In the genomic region with DNA sequence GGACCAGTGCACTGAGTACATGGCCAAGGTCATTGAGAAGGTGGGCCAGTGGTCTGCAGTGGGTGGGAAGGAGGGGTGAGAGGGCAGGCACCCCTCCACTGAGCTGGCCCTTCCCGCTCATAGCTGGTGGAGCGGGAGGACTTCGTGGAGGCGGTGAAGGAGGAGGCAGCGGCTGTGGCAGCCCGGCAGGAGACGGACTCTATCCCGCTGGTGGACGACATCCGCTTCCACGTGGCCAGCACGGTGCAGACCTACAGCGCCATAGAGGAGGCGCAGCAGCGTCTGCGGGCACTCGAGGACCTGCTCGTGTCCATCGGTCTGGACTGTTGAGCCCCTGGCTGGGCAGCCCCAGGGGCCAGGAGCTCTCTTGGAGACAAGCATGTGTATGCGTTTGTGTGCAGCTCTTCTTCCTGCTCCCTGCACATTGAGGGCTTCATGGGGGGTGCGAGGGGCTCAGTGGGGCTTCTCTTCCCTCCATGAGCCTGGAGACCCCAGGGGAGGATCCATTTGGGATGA, we compare ENCODE assay signal across 20 cellular contexts. TPM values are rescaled to one million over a fixed set of nuclear protein-coding genes. Genes with fewer than 3 reads are reported as not detected.
A peak's percentile ranks its signal among the peaks of the same experiment; 100 is the strongest.
DNase-seq lines count a peak whose midpoint lies in the region; ATAC-seq and TF ChIP-seq lines count a peak whose summit lies in the region.
"Had no signal": no experiment of that assay in that cellular context is flagged by ENCODE, and none has a peak within 500 bp of the region (broad histone marks: within the 10 kb centered on the region; RNA-seq: fewer than 3 reads in every experiment).

No MANE protein-coding gene starts in this region.

- no peaks in the 10 kb centered on the region for H3K4me1 Mint-ChIP-seq in endodermal cell

- H3K4me3 ChIP-seq in HEK293 (ENCODE audit: low read depth, low read length): no peak overlapping the region
- H3K4me3 ChIP-seq in endodermal cell (ENCODE audit: low read length): no peak overlapping the region
- peak overlapping the region; percentile 5 for H3K4me3 ChIP-seq in trophoblast cell (ENCODE audit: low read depth, low read length)
- H3K4me3 ChIP-seq: ascending aorta, GM23248 had no signal

- no peaks in the 10 kb centered on the region for H3K27me3 Mint-ChIP-seq in endodermal cell (ENCODE audit: insufficient read depth)
- H3K27me3 Mint-ChIP-seq: B cell had no signal

- DNase-seq in ELF-1 (ENCODE audit: low read depth, low spot score) (peak; percentile 0), endodermal cell (peak; percentile 28), trophoblast cell (no peak)
- DNase-seq in stimulated activated CD4-positive, alpha-beta T cell treated with anti-CD3 and anti-CD28 coated beads, Interleukin-1b, Interleukin-23, amount 100 ng/mL, for 48 hours: no peak
- DNase-seq: activated gamma-delta T cell treated with Interleukin-2 at 50 U/mL for 16 hours; cerebellar nuclear complex; GM23248; hippocampal formation; IMR-90; MM.1S; NCI-H1694 treated with DMSO at 0.1 percent for 48 hours; NCI-H2227 treated with DMSO at 0.1 percent for 48 hours; occipital lobe; stimulated activated CD4-positive, alpha-beta T cell treated with anti-CD3 and anti-CD28 coated beads, Interleukin-2, amount 100 ng/mL, for 48 hours had no signal

- H3K9me3 ChIP-seq in HEK293 (ENCODE audit: control insufficient read depth, insufficient read depth, low read depth, low read length): no peaks in the 10 kb centered on the region
- H3K9me3 ChIP-seq in endodermal cell (ENCODE audit: control insufficient read depth, low read length): no peaks in the 10 kb centered on the region
- no peaks in the 10 kb centered on the region for H3K9me3 ChIP-seq in trophoblast cell (ENCODE audit: insufficient read depth, low read depth, low read length)
- H3K9me3 ChIP-seq: ascending aorta, Caco-2 had no signal

- no peak overlapping the region for H3K18ac ChIP-seq in trophoblast cell (ENCODE audit: low read length)

- no peak for ATAC-seq in HG02852 (IDR thresholded peaks at IDR 0.05; ENCODE audit: unreplicated experiment)
- no peak for ATAC-seq in HG03439 (IDR thresholded peaks at IDR 0.05; ENCODE audit: unreplicated experiment)

- no peak overlapping the region for H2BK120ac ChIP-seq in trophoblast cell (ENCODE audit: insufficient read depth, low read length, poor library complexity)

- no peak overlapping the region for H2BK5ac ChIP-seq in trophoblast cell (ENCODE audit: low read depth, low read length, poor library complexity)

- TF ChIP-seq CTCF in HEK293 (tag by site-specific recombination; IDR thresholded peaks at IDR 0.05) (no peak), endodermal cell (conservative IDR thresholded peaks at IDR 0.05) (no peak)

- 92 to 96% methylated on average over 14 to 21 of the region's 21 CpGs for WGBS in endodermal cell (ENCODE audit: insufficient coverage in 1 of 2, insufficient read length in 1 of 2), 2 experiments
- WGBS in trophoblast cell (ENCODE audit: extremely low coverage, insufficient coverage, insufficient read length): no CpG with 5 or more reads among the region's 21 CpGs

- no peak overlapping the region for H3K27ac Mint-ChIP-seq in endodermal cell
- H3K27ac Mint-ChIP-seq: B cell had no signal

- CTCF ChIA-PET in HEK293 (lab: Yijun Ruan, JAX): interaction anchor here (0.7 kb wide), 1 partner anchor 27 kb away, joined by 3 read pairs; no protein-coding TSS in a partner anchor

- H4K12ac ChIP-seq in trophoblast cell (ENCODE audit: low read depth, low read length): no peak overlapping the region

- H3K36me3 Mint-ChIP-seq in endodermal cell (ENCODE audit: low read depth): no peaks in the 10 kb centered on the region

- POLR2A ChIA-PET in HEK293 (lab: Yijun Ruan, JAX): interaction anchor here (0.6 kb wide), 1 partner anchor 966 kb away, joined by 3 read pairs; no protein-coding TSS in a partner anchor

- H3K27me3 ChIP-seq in endodermal cell (ENCODE audit: control insufficient read depth, insufficient read depth, low read length, poor library complexity, severe bottlenecking): no peaks in the 10 kb centered on the region
- no peaks in the 10 kb centered on the region for H3K27me3 ChIP-seq in trophoblast cell (ENCODE audit: insufficient read depth, low read length)
- H3K27me3 ChIP-seq: ascending aorta had no signal

- H3K9ac ChIP-seq in endodermal cell (ENCODE audit: extremely low read depth, low read length, poor library complexity, severe bottlenecking) (no peak overlapping the region), trophoblast cell (ENCODE audit: low read length) (no peak overlapping the region)
- H3K9ac ChIP-seq: GM23248 had no signal

- H3K4me1 ChIP-seq in HEK293 (ENCODE audit: control insufficient read depth, insufficient read depth, low read length) (no peaks in the 10 kb centered on the region), endodermal cell (ENCODE audit: control insufficient read depth, insufficient read depth, low read length) (no peaks in the 10 kb centered on the region), trophoblast cell (ENCODE audit: control insufficient read depth in 1 of 2, insufficient read depth in 2 of 2, low read length in 2 of 2) (peaks cover 0 to 3% of the 10 kb centered on the region in 2 experiments)
- H3K4me1 ChIP-seq: ascending aorta, Caco-2 had no signal

- H3K79me1 ChIP-seq in trophoblast cell (ENCODE audit: low read length): no peaks in the 10 kb centered on the region

- H3K9me3 Mint-ChIP-seq in endodermal cell: no peaks in the 10 kb centered on the region

- H3K4me2 ChIP-seq in trophoblast cell (ENCODE audit: low read length): no peak overlapping the region

- no peak overlapping the region for H3K23ac ChIP-seq in trophoblast cell (ENCODE audit: low read length)

- H3K27ac ChIP-seq in HEK293 (ENCODE audit: extremely low read depth, low read depth, low read length) (no peak overlapping the region), endodermal cell (ENCODE audit: low read depth, low read length) (no peak overlapping the region), trophoblast cell (ENCODE audit: low read depth, low read length) (no peak overlapping the region)
- H3K27ac ChIP-seq: ascending aorta, GM23248 had no signal

- no peaks in the 10 kb centered on the region for H3K79me2 ChIP-seq in trophoblast cell (ENCODE audit: control insufficient read depth, insufficient read depth, low read length, poor library complexity)

- H3K36me3 ChIP-seq in HEK293 (ENCODE audit: control insufficient read depth in 2 of 2, insufficient read depth in 1 of 2, low read length in 2 of 2) (peaks cover 0 to 18% of the 10 kb centered on the region in 2 experiments; a peak in 1 of 3 replicates), endodermal cell (ENCODE audit: control insufficient read depth, insufficient read depth, low read length) (no peaks in the 10 kb centered on the region), trophoblast cell (ENCODE audit: control insufficient read depth in 1 of 2, insufficient read depth in 2 of 2, low read length in 2 of 2) (no peaks in the 10 kb centered on the region)

- no peak overlapping the region for H3K14ac ChIP-seq in trophoblast cell (ENCODE audit: low read length)

- H4K91ac ChIP-seq in trophoblast cell (ENCODE audit: low read depth, low read length): no peak overlapping the region

- H4K8ac ChIP-seq in trophoblast cell (ENCODE audit: low read depth, low read length): no peak overlapping the region

- no peak overlapping the region for H3K4me3 Mint-ChIP-seq in endodermal cell
- H3K4me3 Mint-ChIP-seq: B cell had no signal

- H2AFZ ChIP-seq in trophoblast cell (ENCODE audit: insufficient read depth, low read length, poor library complexity): no peak overlapping the region
- H2AFZ ChIP-seq: GM23248 had no signal

- no peak overlapping the region for H2BK12ac ChIP-seq in trophoblast cell (ENCODE audit: low read length)

- H2AK5ac ChIP-seq in trophoblast cell (ENCODE audit: low read length): no peak overlapping the region

- H3K4ac ChIP-seq in trophoblast cell (ENCODE audit: low read depth, low read length): no peak overlapping the region

TF ChIP-seq in HEK293, 187 proteins besides CTCF, POLR2A, EP300 and RAD21:
- peak; percentile 30; the same call in 1 of the 2 replicates for TF ChIP-seq EGR2 (tag by site-specific recombination; IDR thresholded peaks at IDR 0.05; ENCODE audit: low read depth)
- no peak for TF ChIP-seq ZNF561 (tag by site-specific recombination; IDR thresholded peaks at IDR 0.05; ENCODE audit: borderline replicate concordance)

RNA-seq across cellular contexts. Expression of gene ABTB1, which starts 7.5 kb away (rescaled TPM):
- total RNA-seq in endodermal cell: 10 to 100 TPM; 10.7 to 14.4 TPM
- polyA plus RNA-seq in endodermal cell (2013, experiment 1 of 2): 8.1 TPM
- polyA plus RNA-seq in endodermal cell (2013, experiment 2 of 2): 6.5 TPM
- polyA plus RNA-seq in trophoblast cell (2013): 3.6 and 4.3 TPM in 2 replicates

RNA-seq across cellular contexts. Expression of gene PODXL2, which starts 51.2 kb away (rescaled TPM):
- total RNA-seq in endodermal cell: 10 to 100 TPM; 11.8 to 16.5 TPM
- polyA plus RNA-seq in endodermal cell (2013, experiment 1 of 2): 49.2 TPM
- polyA plus RNA-seq in endodermal cell (2013, experiment 2 of 2): 46.8 TPM
- 0.61 and 0.78 TPM in 2 replicates for polyA plus RNA-seq in trophoblast cell (2013)

Comparison
In these comparisons a context has a peak if more than half of its experiments do, and no peak if none do; other contexts are left out.
1. DNase-seq: peak in ELF-1 (single experiment) and endodermal cell (single experiment); none in trophoblast cell (0 of 2) and stimulated activated CD4-positive, alpha-beta T cell treated with anti-CD3 and anti-CD28 coated beads, Interleukin-1b, Interleukin-23, amount 100 ng/mL, for 48 hours (single experiment).